Comparison of ENCODE assay signal across 1 cellular context in the genomic region with DNA sequence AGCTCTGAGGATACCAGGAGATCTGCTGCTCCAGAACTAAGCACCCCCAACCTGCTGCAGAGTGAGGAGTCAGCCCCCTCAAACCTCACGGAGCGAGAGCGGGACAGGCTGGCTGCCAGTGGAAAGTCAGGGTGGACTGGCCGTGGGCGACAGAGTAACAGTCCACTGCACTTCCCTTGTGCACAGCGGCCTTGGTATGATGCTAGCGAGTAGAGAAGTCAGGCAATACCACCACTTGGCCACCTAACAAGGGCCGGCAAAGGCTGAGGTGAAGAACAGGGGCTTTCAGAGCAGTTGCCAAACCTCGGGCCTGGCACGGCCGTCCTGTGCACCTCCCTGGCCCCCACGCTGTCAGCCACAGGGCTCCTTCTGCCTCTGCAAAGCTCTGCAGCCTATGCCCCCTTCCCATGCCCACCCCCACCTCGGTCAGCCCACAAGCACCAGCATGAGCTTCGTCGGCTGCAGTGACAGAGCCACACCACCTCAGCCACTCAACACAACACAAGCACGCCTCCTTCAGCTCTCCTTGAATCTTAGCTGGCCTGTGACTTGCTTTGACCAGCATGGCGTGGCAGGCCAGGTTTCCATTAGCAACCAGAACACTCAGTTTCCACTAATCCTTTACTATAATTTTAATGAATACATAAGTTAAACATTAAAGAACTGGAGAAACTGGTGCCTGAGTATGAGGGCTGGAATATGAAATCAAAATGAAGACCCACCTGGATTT.
TF ChIP-seq lines count a peak whose summit lies in the region.

No MANE protein-coding gene starts in this region.

TF ChIP-seq in HepG2, 621 proteins besides CTCF, POLR2A, EP300 and RAD21 (continued from another document):
- no peak for TF ChIP-seq JDP2 (CRISPR knock-in tag; IDR thresholded peaks at IDR 0.05; ENCODE audit: borderline replicate concordance)
- no peak for TF ChIP-seq MED1 (CRISPR knock-in tag; IDR thresholded peaks at IDR 0.05)
- TF ChIP-seq, protein P1, sequence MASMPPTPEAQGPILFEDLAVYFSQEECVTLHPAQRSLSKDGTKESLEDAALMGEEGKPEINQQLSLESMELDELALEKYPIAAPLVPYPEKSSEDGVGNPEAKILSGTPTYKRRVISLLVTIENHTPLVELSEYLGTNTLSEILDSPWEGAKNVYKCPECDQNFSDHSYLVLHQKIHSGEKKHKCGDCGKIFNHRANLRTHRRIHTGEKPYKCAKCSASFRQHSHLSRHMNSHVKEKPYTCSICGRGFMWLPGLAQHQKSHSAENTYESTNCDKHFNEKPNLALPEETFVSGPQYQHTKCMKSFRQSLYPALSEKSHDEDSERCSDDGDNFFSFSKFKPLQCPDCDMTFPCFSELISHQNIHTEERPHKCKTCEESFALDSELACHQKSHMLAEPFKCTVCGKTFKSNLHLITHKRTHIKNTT (CRISPR knock-in tag; IDR thresholded peaks at IDR 0.05) = no peak
- TF ChIP-seq, protein P2, sequence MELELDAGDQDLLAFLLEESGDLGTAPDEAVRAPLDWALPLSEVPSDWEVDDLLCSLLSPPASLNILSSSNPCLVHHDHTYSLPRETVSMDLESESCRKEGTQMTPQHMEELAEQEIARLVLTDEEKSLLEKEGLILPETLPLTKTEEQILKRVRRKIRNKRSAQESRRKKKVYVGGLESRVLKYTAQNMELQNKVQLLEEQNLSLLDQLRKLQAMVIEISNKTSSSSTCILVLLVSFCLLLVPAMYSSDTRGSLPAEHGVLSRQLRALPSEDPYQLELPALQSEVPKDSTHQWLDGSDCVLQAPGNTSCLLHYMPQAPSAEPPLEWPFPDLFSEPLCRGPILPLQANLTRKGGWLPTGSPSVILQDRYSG (CRISPR knock-in tag; IDR thresholded peaks at IDR 0.05) = no peak
